ENCODE assay signal across 23 cellular contexts in genomic region chr6:161188547-161189465, GRCh38.
"Had no signal": no experiment of that assay in that cellular context is flagged by ENCODE, and none has a peak within 500 bp of the region (broad histone marks: within the 10 kb centered on the region; RNA-seq: fewer than 3 reads in every experiment).

No MANE protein-coding gene starts in this region.

- H3K36me3 ChIP-seq: gastrocnemius medialis, heart right ventricle, left ventricle myocardium inferior, lower lobe of right lung, ovary, suprapubic skin, thyroid gland, upper lobe of left lung, uterus had no signal

- DNase-seq: effector CD8-positive, alpha-beta T cell; gastrocnemius medialis; heart right ventricle; islet precursor cell; left ventricle myocardium inferior; lower lobe of right lung; mesenchymal stem cell; midbrain; nucleus accumbens; ovary; right cardiac atrium; stimulated activated CD4-positive, alpha-beta T cell treated with anti-CD3 and anti-CD28 coated beads, Interleukin-2, amount 100 ng/mL, for 48 hours; stimulated activated naive CD4-positive, alpha-beta T cell treated with Interleukin-2 at 50 U/mL for 16 hours; thyroid gland; upper lobe of left lung; uterus had no signal

- H3K4me3 ChIP-seq: gastrocnemius medialis, heart right ventricle, left ventricle myocardium inferior, lower lobe of right lung, neural progenitor cell, ovary, smooth muscle cell, suprapubic skin, thyroid gland, upper lobe of left lung, uterus had no signal

- H3K27ac ChIP-seq: gastrocnemius medialis, heart right ventricle, left ventricle myocardium inferior, lower lobe of right lung, neural progenitor cell, ovary, suprapubic skin, thyroid gland, upper lobe of left lung, uterus had no signal

- H3K9me3 ChIP-seq: gastrocnemius medialis, lower lobe of right lung, ovary, suprapubic skin, thyroid gland, upper lobe of left lung, uterus had no signal

- H3K4me1 Mint-ChIP-seq: neural progenitor cell had no signal

- H3K9ac ChIP-seq: neural progenitor cell had no signal

- H3K27ac Mint-ChIP-seq: natural killer cell treated with Interleukin-12 subunit alpha and Interleukin-12 subunit beta and Interleukin-15 and Interleukin-18, amount 100 ng/mL, for 72 hours; neural progenitor cell had no signal

- FAIRE-seq: colon, endometrium had no signal

- H3K4me3 Mint-ChIP-seq: natural killer cell treated with Interleukin-12 subunit alpha and Interleukin-12 subunit beta and Interleukin-15 and Interleukin-18, amount 100 ng/mL, for 72 hours; neural progenitor cell had no signal

- ATAC-seq: esophagus mucosa; gastrocnemius medialis; heart right ventricle; lower lobe of right lung; natural killer cell treated with Interleukin-12 subunit alpha and Interleukin-12 subunit beta and Interleukin-15 and Interleukin-18, amount 100 ng/mL, for 72 hours; right cardiac atrium had no signal

- H3K27me3 ChIP-seq: gastrocnemius medialis, heart right ventricle, neural progenitor cell, ovary, suprapubic skin, thyroid gland, upper lobe of left lung, uterus had no signal

- H3K4me2 ChIP-seq: neural progenitor cell, smooth muscle cell had no signal

- H2AFZ ChIP-seq: neural progenitor cell had no signal

- H3K4me1 ChIP-seq: gastrocnemius medialis, left ventricle myocardium inferior, lower lobe of right lung, neural progenitor cell, suprapubic skin, thyroid gland, upper lobe of left lung, uterus had no signal
